In the genomic region with DNA sequence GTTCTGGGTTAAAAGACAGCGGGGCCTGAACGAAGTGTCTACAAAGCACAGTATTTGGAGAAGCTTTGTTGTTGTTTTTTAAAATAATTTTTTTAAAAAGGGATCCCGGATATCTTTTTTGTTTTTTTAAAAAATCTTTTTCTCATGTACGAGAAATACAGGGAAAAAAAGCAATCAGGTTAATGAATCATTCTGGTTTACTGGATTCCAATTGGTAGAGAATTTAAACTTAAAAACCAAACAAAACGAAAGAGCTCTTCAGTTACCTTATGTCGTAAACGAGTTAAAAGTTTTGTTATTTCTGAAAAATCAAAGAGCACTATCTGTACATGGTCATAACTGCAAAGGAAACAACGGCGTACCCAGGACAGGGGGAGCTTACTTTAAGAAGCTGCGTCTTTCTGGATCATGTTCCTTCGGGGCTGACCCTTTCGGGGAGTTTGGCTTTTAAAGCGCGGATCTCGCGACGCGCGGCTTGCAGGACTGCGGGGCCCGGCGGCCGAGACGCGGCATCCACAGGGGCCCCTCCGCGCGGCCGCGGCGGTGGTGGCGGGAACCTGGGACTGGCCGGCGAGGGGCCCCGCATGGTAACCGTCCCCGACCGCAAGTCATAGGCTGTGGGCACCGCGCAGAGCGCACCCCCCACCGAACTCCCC, we compare ENCODE assay signal across 8 cellular contexts. TPM values are rescaled to one million over a fixed set of nuclear protein-coding genes. Genes with fewer than 3 reads are reported as not detected.
DNase-seq lines count a peak whose midpoint lies in the region; ATAC-seq and TF ChIP-seq lines count a peak whose summit lies in the region.

No MANE protein-coding gene starts in this region.

- H3K9me3 Mint-ChIP-seq in endodermal cell, result peaks cover 13% of the 10 kb centered on the region

- no peak overlapping the region for H4K8ac ChIP-seq in mesendoderm (ENCODE audit: low read depth, low read length)

- H3K4me1 Mint-ChIP-seq in endodermal cell, result peaks cover 8% of the 10 kb centered on the region

- no peaks in the 10 kb centered on the region for H3K79me2 ChIP-seq in mesendoderm (ENCODE audit: control insufficient read depth, insufficient read depth, low read length)

- H3K9ac ChIP-seq in endodermal cell (ENCODE audit: extremely low read depth, low read length, poor library complexity, severe bottlenecking), result peak overlapping the region; percentile 24
- H3K9ac ChIP-seq in mesendoderm (ENCODE audit: low read length), result peak overlapping the region; percentile 64

- no peak overlapping the region for H2BK5ac ChIP-seq in mesendoderm (ENCODE audit: low read length)

- H3K27me3 Mint-ChIP-seq in endodermal cell (ENCODE audit: insufficient read depth), result peaks cover 58% of the 10 kb centered on the region

- H3K4me3 ChIP-seq in endodermal cell (ENCODE audit: low read length), result peak overlapping the region; percentile 71
- H3K4me3 ChIP-seq in mesendoderm (ENCODE audit: low read length), result peak overlapping the region; percentile 43
- peak overlapping the region; percentile 70 to 80 (median 73) for H3K4me3 ChIP-seq in upper lobe of left lung

- H4K5ac ChIP-seq in mesendoderm (ENCODE audit: low read length), result no peak overlapping the region

- 10 to 11% methylated on average over 17 to 42 of the region's 42 CpGs for WGBS in endodermal cell (ENCODE audit: insufficient coverage in 1 of 2, insufficient read length in 1 of 2), 2 experiments
- no CpG with 5 or more reads among the region's 42 CpGs for WGBS in mesendoderm (ENCODE audit: extremely low coverage, insufficient coverage, low lambda C conversion rate)
- WGBS in upper lobe of left lung, 2 donors, result 7 to 16% methylated on average over 11 to 34 of the region's 42 CpGs

- CTCF ChIA-PET in GM10248 (lab: Yijun Ruan, JAX), result interaction anchor here (0.9 to 2.0 kb wide), 7 partner anchors 10 to 80 kb away, joined by 3 to 6 read pairs (median 4); no protein-coding TSS in a partner anchor

- POLR2A ChIA-PET in GM10248 (lab: Yijun Ruan, JAX), result no interaction called here

- H3K27ac Mint-ChIP-seq in endodermal cell, result no peak overlapping the region

- H2AK5ac ChIP-seq in mesendoderm (ENCODE audit: low read length), result no peak overlapping the region

- DNase-seq in ACHN (peak; percentile 30), GM10248 (ENCODE audit: extremely low spot score) (peak; percentile 43), RKO (ENCODE audit: low spot score) (peak; percentile 56), endodermal cell (no peak), mesendoderm (peak; percentile 25), upper lobe of left lung (peak; percentile 41 to 89)
- no peak for DNase-seq in activated CD4-positive, alpha-beta T cell treated with anti-CD3 and anti-CD28 coated beads, Interleukin-2, amount 50 U/mL, for 1 hour

- in situ Hi-C loops in ACHN (cut with HindIII; ENCODE audit: low pct_ligation_motif_present, low pct_unique_long_range_greater_than_20kb, low sequenced_read_pairs), result no loop called here

- H3K18ac ChIP-seq in mesendoderm (ENCODE audit: low read length), result peak overlapping the region; percentile 35

- no peak overlapping the region for H3K23ac ChIP-seq in mesendoderm (ENCODE audit: low read length)

- ATAC-seq in upper lobe of left lung (ENCODE audit: low FRiP score in 2 of 2) (peak; percentile 56 to 83), HG03442 (IDR thresholded peaks at IDR 0.05; ENCODE audit: unreplicated experiment) (no peak)

- H3K4me3 Mint-ChIP-seq in endodermal cell, result peak overlapping the region; percentile 56

- H2BK15ac ChIP-seq in mesendoderm (replicated peaks; ENCODE audit: low read depth), result no peak overlapping the region

- H3K9me3 ChIP-seq in endodermal cell (ENCODE audit: control insufficient read depth, low read length) (no peaks in the 10 kb centered on the region), upper lobe of left lung (no peaks in the 10 kb centered on the region)

- H3K79me1 ChIP-seq in mesendoderm (ENCODE audit: low read length), result no peaks in the 10 kb centered on the region

- no peak overlapping the region for H2BK120ac ChIP-seq in mesendoderm (ENCODE audit: low read depth, low read length)

- peak overlapping the region; percentile 76 for H3K4me2 ChIP-seq in mesendoderm (ENCODE audit: low read length)

- H3K4me1 ChIP-seq in endodermal cell (ENCODE audit: control insufficient read depth, insufficient read depth, low read length), result no peaks in the 10 kb centered on the region
- no peaks in the 10 kb centered on the region for H3K4me1 ChIP-seq in mesendoderm (ENCODE audit: control insufficient read depth, low read depth, low read length)
- H3K4me1 ChIP-seq in upper lobe of left lung, result peaks cover 0 to 16% (median 9%) of the 10 kb centered on the region in 4 donors

- no peaks in the 10 kb centered on the region for H3K36me3 ChIP-seq in endodermal cell (ENCODE audit: control insufficient read depth, insufficient read depth, low read length)
- no peaks in the 10 kb centered on the region for H3K36me3 ChIP-seq in mesendoderm (ENCODE audit: control insufficient read depth, insufficient read depth, low read length)
- no peaks in the 10 kb centered on the region for H3K36me3 ChIP-seq in upper lobe of left lung

- no peak for TF ChIP-seq EP300 in upper lobe of left lung (IDR thresholded peaks at IDR 0.05)

- peak overlapping the region; percentile 79 for H3K56ac ChIP-seq in mesendoderm (ENCODE audit: low read length)

- no peak for TF ChIP-seq CTCF in GM10248 (IDR thresholded peaks at IDR 0.05; ENCODE audit: control extremely low read depth, extremely low read depth, low read depth, missing control alignments)
- no peak for TF ChIP-seq CTCF in endodermal cell (conservative IDR thresholded peaks at IDR 0.05)
- TF ChIP-seq CTCF in upper lobe of left lung (IDR thresholded peaks at IDR 0.05), result no peak

- H3K27ac ChIP-seq in endodermal cell (ENCODE audit: low read depth, low read length), result no peak overlapping the region
- no peak overlapping the region for H3K27ac ChIP-seq in mesendoderm (ENCODE audit: low read depth, low read length)
- H3K27ac ChIP-seq in upper lobe of left lung, result peak overlapping the region; percentile 74 to 83 (median 78)

- H3K4ac ChIP-seq in mesendoderm (ENCODE audit: low read depth, low read length), result no peak overlapping the region

- H3K27me3 ChIP-seq in endodermal cell (ENCODE audit: control insufficient read depth, insufficient read depth, low read length, poor library complexity, severe bottlenecking), result peaks cover 70% of the 10 kb centered on the region
- peaks cover 12% of the 10 kb centered on the region for H3K27me3 ChIP-seq in mesendoderm (ENCODE audit: insufficient read depth, low read length, poor library complexity)
- H3K27me3 ChIP-seq in upper lobe of left lung, result peaks cover 0 to 9% (median 3%) of the 10 kb centered on the region in 4 donors

- H3K36me3 Mint-ChIP-seq in endodermal cell (ENCODE audit: low read depth), result no peaks in the 10 kb centered on the region

- TF ChIP-seq POLR2A in upper lobe of left lung (IDR thresholded peaks at IDR 0.05), result peak in 1 of 4 donors; percentile 30

RNA-seq across cellular contexts. Expression of gene IL20RA, which starts 0.9 kb away (rescaled TPM):
- total RNA-seq in endodermal cell (under 1 TPM; 0.13 to 0.57 TPM), upper lobe of left lung (10 to 100 TPM in 3 of 6 donors, 1 to 10 TPM in 3; 7.5 to 44.8 (median 9.7) TPM)
- polyA plus RNA-seq in endodermal cell (2013, experiment 1 of 2), result 0.57 TPM
- polyA plus RNA-seq in endodermal cell (2013, experiment 2 of 2), result 0.08 TPM
- polyA plus RNA-seq in mesendoderm (2013, experiment 1 of 2), result 0.59 TPM
- 0.50 TPM for polyA plus RNA-seq in mesendoderm (2013, experiment 2 of 2)

Comparison
In these comparisons a context has a peak if more than half of its experiments do, and no peak if none do; other contexts are left out.
1. DNase-seq: peak in ACHN (single experiment), GM10248 (single experiment), RKO (single experiment), mesendoderm (single experiment) and upper lobe of left lung (2 of 2); none in endodermal cell (single experiment) and activated CD4-positive, alpha-beta T cell treated with anti-CD3 and anti-CD28 coated beads, Interleukin-2, amount 50 U/mL, for 1 hour (single experiment).
2. H3K27ac ChIP-seq: peak in upper lobe of left lung (4 of 4); none in endodermal cell (single experiment) and mesendoderm (single experiment).
3. RNA of gene IL20RA, which starts 0.9 kb away (total RNA-seq): 7.5 to 44.8 TPM in upper lobe of left lung; 0.13 to 0.57 TPM in endodermal cell; every median in the first group is over 4 times any median in the second.
4. Peak in every context shown above with its lines, with median percentiles within 50 percentile points of each other: H3K4me3 ChIP-seq.